ENCODE assay signal across 13 cellular contexts in genomic region chr18:48629730-48630324, GRCh38.
DNase-seq lines count a peak whose midpoint lies in the region; ATAC-seq, FAIRE-seq and TF ChIP-seq lines count a peak whose summit lies in the region.
"Had no signal": no experiment of that assay in that cellular context is flagged by ENCODE, and none has a peak within 500 bp of the region (broad histone marks: within the 10 kb centered on the region; RNA-seq: fewer than 3 reads in every experiment).

No MANE protein-coding gene starts in this region.

- no peaks in the 10 kb centered on the region for H3K9me2 ChIP-seq in PC-9 (ENCODE audit: insufficient read depth)

- POLR2A ChIA-PET in PC-9 (lab: Charles Lee; ENCODE audit: unreplicated experiment): no interaction called here
- POLR2A ChIA-PET in endothelial cell of umbilical vein (lab: Charles Lee): no interaction called here

- H3K9ac ChIP-seq in endothelial cell of umbilical vein (replicated peaks; ENCODE audit: extremely low read depth, insufficient read depth, low read length): peak overlapping the region; percentile 29

- H3K27me3 Mint-ChIP-seq in mesothelial cell of epicardium (ENCODE audit: low read depth) (no peaks in the 10 kb centered on the region), endothelial cell (ENCODE audit: unreplicated experiment) (no peaks in the 10 kb centered on the region)

- intact Hi-C loops in PC-9 (cut with micrococcal nuclease; ENCODE audit: unreplicated experiment): no loop called here
- intact Hi-C loops in endothelial cell of umbilical vein (cut with micrococcal nuclease): loop anchor here (5.0 kb wide), 2 partner anchors 32 to 93 kb away; partner anchors contain the start of gene CTIF

- DNase-seq in AG10803 (ENCODE audit: low read depth): peak; percentile 99
- DNase-seq in PC-9: peak; percentile 36 to 75
- DNase-seq in endothelial cell of umbilical vein (ENCODE audit: low read depth, low spot score): peak; percentile 49
- DNase-seq in mesothelial cell of epicardium (ENCODE audit: low spot score in 2 of 2, unreplicated experiment in 2 of 2): no peak
- no peak for DNase-seq in endothelial cell (ENCODE audit: low spot score)
- DNase-seq in COLO668 (lab: John Stamatoyannopoulos, UW; ENCODE audit: unreplicated experiment): no peak
- DNase-seq: activated CD8-positive, alpha-beta memory T cell treated with anti-CD3 and anti-CD28 coated beads, Interleukin-2, amount 50 U/mL, for 48 hours; Calu3; stimulated activated CD4-positive, alpha-beta T cell treated with anti-CD3 and anti-CD28 coated beads, Interleukin-4, amount 100 ng/mL, for 24 hours had no signal

- H3K4me3 ChIP-seq in AG10803 (ENCODE audit: low read length) (no peak overlapping the region), PC-9 (no peak overlapping the region), endothelial cell of umbilical vein (replicated peaks in 1 of 3; ENCODE audit: insufficient read depth in 1 of 3, low read depth in 1 of 3, low read length in 3 of 3) (no peak overlapping the region)
- H3K4me3 ChIP-seq: coronary artery, SK-N-MC had no signal

- H3K9me3 Mint-ChIP-seq in mesothelial cell of epicardium (no peaks in the 10 kb centered on the region), endothelial cell (ENCODE audit: unreplicated experiment) (no peaks in the 10 kb centered on the region)

- CTCF ChIA-PET in PC-9 (lab: Charles Lee): interaction anchor here (0.5 to 0.6 kb wide), 3 partner anchors 137 to 1083 kb away, joined by 3 to 7 read pairs (median 5); no protein-coding TSS in a partner anchor
- CTCF ChIA-PET in endothelial cell of umbilical vein (lab: Charles Lee): interaction anchor here (1.2 to 2.4 kb wide), 4 partner anchors 10 to 154 kb away, joined by 3 to 7 read pairs (median 6); no protein-coding TSS in a partner anchor

- H3K27ac ChIP-seq in PC-9 (peak overlapping the region; percentile 75), endothelial cell of umbilical vein (ENCODE audit: insufficient read depth, low read depth, low read length) (peak overlapping the region; percentile 66)
- H3K27ac ChIP-seq: coronary artery, SK-N-MC had no signal

- FAIRE-seq in endothelial cell of umbilical vein (lab: Jason Lieb, UNC): peak; percentile 76

- H3K79me2 ChIP-seq in PC-9 (ENCODE audit: low read depth) (no peaks in the 10 kb centered on the region), endothelial cell of umbilical vein (ENCODE audit: control insufficient read depth, insufficient read depth, low read length) (no peaks in the 10 kb centered on the region)

- H3K36me3 ChIP-seq in PC-9 (ENCODE audit: low read depth) (no peaks in the 10 kb centered on the region), endothelial cell of umbilical vein (ENCODE audit: control insufficient read depth in 2 of 2, extremely low read depth in 1 of 2, insufficient read depth in 2 of 2, low read length in 2 of 2) (peaks cover 0 to 7% of the 10 kb centered on the region in 2 experiments)

- no TSS peak for BruUV-seq in PC-9 (replicated peaks; lab: Mats Ljungman, UMichigan)
- no TSS peak for BruUV-seq in endothelial cell of umbilical vein (replicated peaks; lab: Mats Ljungman, UMichigan)

- dilution Hi-C loops in endothelial cell of umbilical vein (cut with MboI; ENCODE audit: extremely low pct_ligation_motif_present, low sequenced_read_pairs): no loop called here

- H3K4me1 Mint-ChIP-seq in mesothelial cell of epicardium: peaks cover 7% of the 10 kb centered on the region
- peaks cover 17% of the 10 kb centered on the region for H3K4me1 Mint-ChIP-seq in endothelial cell (ENCODE audit: unreplicated experiment)

- peaks cover 18% of the 10 kb centered on the region for H3K4me1 ChIP-seq in PC-9 (replicated peaks; ENCODE audit: insufficient read depth)
- peaks cover 16% of the 10 kb centered on the region for H3K4me1 ChIP-seq in endothelial cell of umbilical vein (ENCODE audit: control insufficient read depth, extremely low read depth, insufficient read depth, low read length)

- H3K27ac Mint-ChIP-seq in mesothelial cell of epicardium: peak overlapping the region; percentile 35
- H3K27ac Mint-ChIP-seq in endothelial cell (ENCODE audit: unreplicated experiment): no peak overlapping the region

- no peak for ATAC-seq in HG03139 (IDR thresholded peaks at IDR 0.05; ENCODE audit: unreplicated experiment)
- no peak for ATAC-seq in HG02973 (IDR thresholded peaks at IDR 0.05; ENCODE audit: unreplicated experiment)

- H4K20me1 ChIP-seq in PC-9 (ENCODE audit: insufficient read depth) (no peaks in the 10 kb centered on the region), endothelial cell of umbilical vein (replicated peaks; ENCODE audit: control insufficient read depth, extremely low read depth, insufficient read depth, low read length) (no peaks in the 10 kb centered on the region)

- no peak overlapping the region for H3K4me3 Mint-ChIP-seq in mesothelial cell of epicardium
- no peak overlapping the region for H3K4me3 Mint-ChIP-seq in endothelial cell (ENCODE audit: unreplicated experiment)

- H2AFZ ChIP-seq in PC-9 (no peak overlapping the region), endothelial cell of umbilical vein (ENCODE audit: low read depth, low read length) (no peak overlapping the region)

- peaks cover 21% of the 10 kb centered on the region for H3F3A ChIP-seq in PC-9 (ENCODE audit: insufficient read depth, low read depth)

- TF ChIP-seq POLR2A in endothelial cell of umbilical vein (IDR thresholded peaks at IDR 0.05; ENCODE audit: low read depth, low read length): no peak

- H3K9me3 ChIP-seq in PC-9 (ENCODE audit: insufficient read depth, low read depth) (no peaks in the 10 kb centered on the region), endothelial cell of umbilical vein (replicated peaks; ENCODE audit: control insufficient read depth, insufficient read depth, low read length) (no peaks in the 10 kb centered on the region)

- H3K9me1 ChIP-seq in endothelial cell of umbilical vein (replicated peaks; ENCODE audit: control insufficient read depth, extremely low read depth, insufficient read depth, low read length): no peaks in the 10 kb centered on the region

- H3K4me2 ChIP-seq in PC-9 (peak overlapping the region; percentile 51), endothelial cell of umbilical vein (ENCODE audit: insufficient read depth, low read length) (peak overlapping the region; percentile 25)

- H3K36me3 Mint-ChIP-seq in mesothelial cell of epicardium (peaks cover 6% of the 10 kb centered on the region), endothelial cell (ENCODE audit: low read depth, unreplicated experiment) (peaks cover 4% of the 10 kb centered on the region)

- TF ChIP-seq CTCF in AG10803 (conservative IDR thresholded peaks at IDR 0.05; ENCODE audit: low read length) (no peak), PC-9 (conservative IDR thresholded peaks at IDR 0.05) (no peak), endothelial cell of umbilical vein (IDR thresholded peaks at IDR 0.05; ENCODE audit: extremely low read depth in 1 of 2, insufficient read depth in 1 of 2, low read depth in 1 of 2, low read length in 2 of 2) (no peak), mesothelial cell of epicardium (IDR thresholded peaks at IDR 0.05; ENCODE audit: unreplicated experiment) (no peak), endothelial cell (IDR thresholded peaks at IDR 0.05; ENCODE audit: unreplicated experiment) (no peak)

- H3K27me3 ChIP-seq in PC-9 (ENCODE audit: insufficient read depth, low read depth): no peaks in the 10 kb centered on the region
- no peaks in the 10 kb centered on the region for H3K27me3 ChIP-seq in endothelial cell of umbilical vein (ENCODE audit: control insufficient read depth in 2 of 2, insufficient read depth in 2 of 2, low read length in 2 of 2)

TF ChIP-seq in endothelial cell of umbilical vein, 7 proteins besides CTCF, POLR2A, EP300 and RAD21:
- TF ChIP-seq, protein P1, sequence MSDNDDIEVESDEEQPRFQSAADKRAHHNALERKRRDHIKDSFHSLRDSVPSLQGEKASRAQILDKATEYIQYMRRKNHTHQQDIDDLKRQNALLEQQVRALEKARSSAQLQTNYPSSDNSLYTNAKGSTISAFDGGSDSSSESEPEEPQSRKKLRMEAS (IDR thresholded peaks at IDR 0.05; ENCODE audit: insufficient read depth, insufficient read length): no peak
- TF ChIP-seq JUN (IDR thresholded peaks at IDR 0.05; ENCODE audit: borderline replicate concordance, insufficient read depth, insufficient read length, low read depth): peak; percentile 13
- no peak for TF ChIP-seq MYC (IDR thresholded peaks at IDR 0.05; ENCODE audit: low read depth, low read length)
- TF ChIP-seq EZH2 (IDR thresholded peaks at IDR 0.05; ENCODE audit: borderline replicate concordance, low read depth, low read length, severe bottlenecking): no peak
- TF ChIP-seq GATA2 (IDR thresholded peaks at IDR 0.05; ENCODE audit: insufficient read depth, insufficient read length, low read depth, low read length): no peak
- peak; percentile 60 for TF ChIP-seq FOS (IDR thresholded peaks at IDR 0.05; ENCODE audit: borderline replicate concordance, insufficient read depth, low read length)
- TF ChIP-seq POLR2AphosphoS5 (IDR thresholded peaks at IDR 0.05; ENCODE audit: insufficient read depth, low read depth, low read length): no peak

Comparison
In these comparisons a context has a peak if more than half of its experiments do, and no peak if none do; other contexts are left out.
1. DNase-seq: peak in AG10803 (single experiment), PC-9 (2 of 2) and endothelial cell of umbilical vein (single experiment); none in mesothelial cell of epicardium (0 of 2), endothelial cell (single experiment) and COLO668 (single experiment).